8 cellular contexts compared by ENCODE assay signal in genomic region chr11:47565340-47566165, GRCh38. TPM values are rescaled to one million over a fixed set of nuclear protein-coding genes. Genes with fewer than 3 reads are reported as not detected.
DNase-seq lines count a peak whose midpoint lies in the region; ATAC-seq and TF ChIP-seq lines count a peak whose summit lies in the region.

Gene PTPMT1, plus strand, starts transcription at chr11:47565599. Its CDS starts 24 bp downstream, at chr11:47565623.

- ATAC-seq in GM18861 (IDR thresholded peaks at IDR 0.05; ENCODE audit: unreplicated experiment), result peak; percentile 87
- peak; percentile 89 for ATAC-seq in HG03097 (IDR thresholded peaks at IDR 0.05; ENCODE audit: low FRiP score, unreplicated experiment)

- H3K4me3 Mint-ChIP-seq in mesothelial cell of epicardium, result peak within 1 kb of the TSS; percentile 78

- no peaks in the 10 kb centered on the region for H3K9me3 Mint-ChIP-seq in mesothelial cell of epicardium

- H3K36me3 Mint-ChIP-seq in mesothelial cell of epicardium, result peaks cover 6% of the 10 kb centered on the region

- H3K4me1 Mint-ChIP-seq in mesothelial cell of epicardium, result peaks cover 12% of the 10 kb centered on the region

- no peaks in the 10 kb centered on the region for H3K27me3 Mint-ChIP-seq in mesothelial cell of epicardium (ENCODE audit: low read depth)

- H3K27ac Mint-ChIP-seq in mesothelial cell of epicardium, result peak within 1 kb of the TSS; percentile 81

- DNase-seq in AG09309 (ENCODE audit: low read depth), result no peak
- peak; percentile 66 for DNase-seq in NCI-H774 (lab: John Stamatoyannopoulos, UW)
- DNase-seq in activated CD8-positive, alpha-beta memory T cell treated with anti-CD3 and anti-CD28 coated beads for 4 hours (ENCODE audit: low read depth in 2 of 2), result peak; percentile 21 to 40
- peak; percentile 55 to 67 for DNase-seq in mesothelial cell of epicardium (ENCODE audit: low spot score in 2 of 2, unreplicated experiment in 2 of 2)
- DNase-seq in stimulated activated CD8-positive, alpha-beta memory T cell treated with anti-CD3 and anti-CD28 coated beads, Interleukin-7, amount 100 ng/mL, for 24 hours (ENCODE audit: low read depth), result peak; percentile 40

- H3K4me3 ChIP-seq in AG09309 (ENCODE audit: control insufficient read depth, low read depth, low read length), result peak within 1 kb of the TSS; percentile 64

- in situ Hi-C loops in endometrial microvascular endothelial cells (cut with HindIII; ENCODE audit: inconsistent ontology term, low pct_unique_long_range_greater_than_20kb, low sequenced_read_pairs), result no loop called here

- TF ChIP-seq CTCF in AG09309 (IDR thresholded peaks at IDR 0.05; ENCODE audit: control insufficient read depth, insufficient read depth, low read depth, low read length, missing control alignments) (no peak), mesothelial cell of epicardium (IDR thresholded peaks at IDR 0.05; ENCODE audit: unreplicated experiment) (no peak)

RNA-seq across cellular contexts. Expression of gene PTPMT1, which starts in this region (rescaled TPM):
- total RNA-seq in endometrial microvascular endothelial cells (ENCODE audit: inconsistent ontology term) (107 TPM), mesothelial cell of epicardium (44.3 to 45.9 TPM (median 45.1 TPM) in 3 replicates)
